ENCODE assay signal across 1 cellular context in genomic region chr6:148269386-148269785, GRCh38.
TF ChIP-seq lines count a peak whose summit lies in the region.

No MANE protein-coding gene starts in this region.

TF ChIP-seq in SK-N-SH treated with all-trans-retinoic acid at 6 μM for 48 hours, 23 proteins besides CTCF, POLR2A, EP300 and RAD21 (continued from another document):
- no peak for TF ChIP-seq CREB5 (CRISPR knock-in tag; IDR thresholded peaks at IDR 0.05; ENCODE audit: low read depth)
